Comparison of ENCODE assay signal across 8 cellular contexts in genomic region chr20:63896136-63896890, GRCh38. TPM values are rescaled to one million over a fixed set of nuclear protein-coding genes. Genes with fewer than 3 reads are reported as not detected.
DNase-seq lines count a peak whose midpoint lies in the region; ATAC-seq and TF ChIP-seq lines count a peak whose summit lies in the region.

No MANE protein-coding gene starts in this region.

- H3K36me3 ChIP-seq in WERI-Rb-1 (no peaks in the 10 kb centered on the region; the same call in none of the 2 replicates), thyroid gland (peaks cover 0 to 3% of the 10 kb centered on the region in 2 donors)

- peaks cover 38 to 52% of the 10 kb centered on the region in 2 donors for H3K4me1 ChIP-seq in thyroid gland

- H3K27me3 ChIP-seq in WERI-Rb-1 (ENCODE audit: insufficient read depth, low read depth, severe bottlenecking): no peaks in the 10 kb centered on the region
- H3K27me3 ChIP-seq in thyroid gland: no peaks in the 10 kb centered on the region

- H3K27ac Mint-ChIP-seq in mesothelial cell of epicardium: peak overlapping the region; percentile 97

- intact Hi-C loops in thyroid gland (cut with DNase I): no loop called here

- no peaks in the 10 kb centered on the region for H3K9me3 Mint-ChIP-seq in mesothelial cell of epicardium

- no peaks in the 10 kb centered on the region for H3K9me3 ChIP-seq in WERI-Rb-1 (ENCODE audit: severe bottlenecking)
- H3K9me3 ChIP-seq in thyroid gland: no peaks in the 10 kb centered on the region

- ATAC-seq in GM18907 (IDR thresholded peaks at IDR 0.05; ENCODE audit: unreplicated experiment): no peak

- peak overlapping the region; percentile 83 for H3K27ac ChIP-seq in 22Rv1
- H3K27ac ChIP-seq in WERI-Rb-1: peak overlapping the region; percentile 75
- peak overlapping the region; percentile 68 to 76 (median 72) for H3K27ac ChIP-seq in thyroid gland

- TF ChIP-seq CTCF in 22Rv1 (IDR thresholded peaks at IDR 0.05) (no peak), GM13976 (IDR thresholded peaks at IDR 0.05; ENCODE audit: borderline replicate concordance, control extremely low read depth, extremely low read depth, insufficient read depth, missing control alignments) (no peak), WERI-Rb-1 (IDR thresholded peaks at IDR 0.05; ENCODE audit: low read depth, low read length) (no peak), epithelial cell of esophagus (IDR thresholded peaks at IDR 0.05; ENCODE audit: insufficient read depth, low read depth, low read length, missing control alignments) (no peak), mesothelial cell of epicardium (IDR thresholded peaks at IDR 0.05; ENCODE audit: unreplicated experiment) (no peak), thyroid gland (IDR thresholded peaks at IDR 0.05) (no peak)

- peak overlapping the region; percentile 62 for H3K4me3 ChIP-seq in WERI-Rb-1 (ENCODE audit: low read depth, low read length)
- peak overlapping the region; percentile 53 for H3K4me3 ChIP-seq in epithelial cell of esophagus (ENCODE audit: low read length)
- peak overlapping the region in 1 of 3 donors; percentile 53 for H3K4me3 ChIP-seq in thyroid gland (replicated peaks in 1 of 3)

- 8 to 10% methylated on average over 15 of the region's 15 CpGs for WGBS in thyroid gland, 2 donors

- H3K4me1 Mint-ChIP-seq in mesothelial cell of epicardium: peaks cover 27% of the 10 kb centered on the region

- H3K36me3 Mint-ChIP-seq in mesothelial cell of epicardium: peaks cover 2% of the 10 kb centered on the region

- H3K27me3 Mint-ChIP-seq in mesothelial cell of epicardium (ENCODE audit: low read depth): no peaks in the 10 kb centered on the region

- peak; percentile 75 for DNase-seq in GM13976 (ENCODE audit: low spot score)
- peak; percentile 50 for DNase-seq in NCI-H1092 (lab: John Stamatoyannopoulos, UW)
- peak; percentile 21 for DNase-seq in WERI-Rb-1
- peak; percentile 44 for DNase-seq in epithelial cell of esophagus (ENCODE audit: low read depth)
- DNase-seq in mesothelial cell of epicardium (ENCODE audit: low spot score in 2 of 2, unreplicated experiment in 2 of 2): peak in 1 of 2 experiments; percentile 44
- peak; percentile 81 for DNase-seq in thyroid gland

- in situ Hi-C loops in GM13976 (cut with MboI; ENCODE audit: low sequenced_read_pairs, unreplicated experiment): no loop called here

- no peak for TF ChIP-seq POLR2A in thyroid gland (IDR thresholded peaks at IDR 0.05)

- peak overlapping the region; percentile 87 for H3K4me3 Mint-ChIP-seq in mesothelial cell of epicardium

RNA-seq across cellular contexts. Expression of gene DNAJC5, which starts 1.4 kb away (rescaled TPM):
- 40.6 to 43.2 TPM (median 41.6 TPM) in 3 replicates for total RNA-seq in mesothelial cell of epicardium
- total RNA-seq in thyroid gland: 10 to 100 TPM; 38.4 to 87.4 (median 75.1) TPM

RNA-seq across cellular contexts. Expression of gene TPD52L2, which starts 31.2 kb away (rescaled TPM):
- 73.1 to 77.3 TPM (median 73.8 TPM) in 3 replicates for total RNA-seq in mesothelial cell of epicardium
- 10 to 100 TPM; 69.4 to 93.3 (median 89.6) TPM for total RNA-seq in thyroid gland

RNA-seq across cellular contexts. Expression of gene ABHD16B, which starts 35.0 kb away (rescaled TPM):
- total RNA-seq in mesothelial cell of epicardium (not detected in 3 replicates), thyroid gland (not detected)

RNA-seq across cellular contexts. Expression of gene UCKL1, which starts 59.9 kb away (rescaled TPM):
- total RNA-seq in mesothelial cell of epicardium: 56.8 to 60.0 TPM (median 58.0 TPM) in 3 replicates
- 10 to 100 TPM; 21.6 to 44.3 (median 29.3) TPM for total RNA-seq in thyroid gland
